Comparison of ENCODE assay signal across 1 cellular context in the genomic region with DNA sequence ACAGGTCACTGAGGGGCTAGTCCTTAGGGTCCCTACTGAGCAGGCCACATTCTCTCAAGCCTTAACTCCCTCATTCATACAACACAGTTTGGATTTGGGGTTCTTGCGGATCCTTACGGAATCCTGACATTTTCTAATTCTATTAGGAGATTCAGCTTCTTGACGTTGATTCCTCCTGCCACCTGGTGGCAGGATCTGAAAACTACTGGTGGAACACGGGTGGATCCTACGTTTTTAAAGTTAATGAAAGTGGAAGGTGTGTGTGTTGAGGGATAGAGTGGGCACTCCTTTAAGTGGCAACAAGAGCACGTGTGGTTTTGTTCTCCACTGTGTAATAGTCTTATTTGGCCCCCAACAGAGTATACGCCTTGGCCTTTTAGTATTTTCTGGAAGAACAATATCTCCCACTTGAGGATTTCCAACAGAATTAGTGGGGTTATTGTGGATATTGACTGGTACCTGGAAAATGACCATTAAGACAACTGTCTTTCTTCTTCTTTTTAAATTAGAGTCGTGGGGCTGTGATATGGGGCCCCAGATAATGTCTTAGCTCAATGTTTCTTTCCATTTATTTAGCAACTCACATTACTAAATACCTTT.
TF ChIP-seq lines count a peak whose summit lies in the region.

No MANE protein-coding gene starts in this region.

TF ChIP-seq in WTC11, 78 proteins besides CTCF, POLR2A, EP300 and RAD21 (continued from another document):
- TF ChIP-seq IRF2 (CRISPR knock-in tag; IDR thresholded peaks at IDR 0.05; ENCODE audit: borderline replicate concordance, low read depth) (no peak), USF2 (CRISPR knock-in tag; IDR thresholded peaks at IDR 0.05) (no peak), GRHL2 (CRISPR knock-in tag; IDR thresholded peaks at IDR 0.05; ENCODE audit: insufficient replicate concordance, severe bottlenecking) (no peak), SMAD4 (CRISPR knock-in tag; IDR thresholded peaks at IDR 0.05) (no peak), ATF2 (CRISPR knock-in tag; IDR thresholded peaks at IDR 0.05; ENCODE audit: borderline replicate concordance, low read depth) (no peak), EMX1 (CRISPR knock-in tag; IDR thresholded peaks at IDR 0.05) (no peak), ARID4B (CRISPR knock-in tag; IDR thresholded peaks at IDR 0.05; ENCODE audit: borderline replicate concordance) (no peak)
- TF ChIP-seq, protein P1, sequence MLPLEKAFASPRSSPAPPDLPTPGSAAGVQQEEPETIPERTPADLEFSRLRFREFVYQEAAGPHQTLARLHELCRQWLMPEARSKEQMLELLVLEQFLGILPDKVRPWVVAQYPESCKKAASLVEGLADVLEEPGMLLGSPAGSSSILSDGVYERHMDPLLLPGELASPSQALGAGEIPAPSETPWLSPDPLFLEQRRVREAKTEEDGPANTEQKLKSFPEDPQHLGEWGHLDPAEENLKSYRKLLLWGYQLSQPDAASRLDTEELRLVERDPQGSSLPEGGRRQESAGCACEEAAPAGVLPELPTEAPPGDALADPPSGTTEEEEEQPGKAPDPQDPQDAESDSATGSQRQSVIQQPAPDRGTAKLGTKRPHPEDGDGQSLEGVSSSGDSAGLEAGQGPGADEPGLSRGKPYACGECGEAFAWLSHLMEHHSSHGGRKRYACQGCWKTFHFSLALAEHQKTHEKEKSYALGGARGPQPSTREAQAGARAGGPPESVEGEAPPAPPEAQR (CRISPR knock-in tag; IDR thresholded peaks at IDR 0.05) = no peak
